8 cellular contexts compared by ENCODE assay signal in genomic region chr10:93074137-93074596, GRCh38. TPM values are rescaled to one million over a fixed set of nuclear protein-coding genes. Genes with fewer than 3 reads are reported as not detected.
DNase-seq lines count a peak whose midpoint lies in the region; ATAC-seq lines count a peak whose summit lies in the region.

No MANE protein-coding gene starts in this region.

- DNase-seq in NCI-H1417 (lab: John Stamatoyannopoulos, UW) (peak in 2 of 3 experiments; percentile 74 to 77), NCI-H1417 treated with DMSO at 0.1 percent for 48 hours (lab: John Stamatoyannopoulos, UW) (no peak), NCI-H460 (ENCODE audit: extremely low read depth, low read depth) (peak; percentile 16), retina (peak; percentile 83), substantia nigra (lab: John Stamatoyannopoulos, UW) (no peak), immature natural killer cell (no peak)

- H3K4me1 ChIP-seq in ectodermal cell (ENCODE audit: control insufficient read depth, insufficient read depth, low read length): peaks cover 10% of the 10 kb centered on the region

- peaks cover 0 to 4% (median 0%) of the 10 kb centered on the region in 3 donors for H3K36me3 Mint-ChIP-seq in immature natural killer cell

- H3K36me3 ChIP-seq in ectodermal cell (ENCODE audit: control insufficient read depth, insufficient read depth, low read length): no peaks in the 10 kb centered on the region

- no peak overlapping the region for H3K27ac ChIP-seq in ectodermal cell (ENCODE audit: insufficient read depth, low read depth, low read length, poor library complexity, severe bottlenecking)
- no peak overlapping the region for H3K27ac ChIP-seq in substantia nigra (ENCODE audit: low read depth, low read length, poor library complexity, severe bottlenecking)

- no peak overlapping the region for H3K27ac Mint-ChIP-seq in immature natural killer cell

- no peak for ATAC-seq in HG02571 (IDR thresholded peaks at IDR 0.05; ENCODE audit: unreplicated experiment)

- H3K4me1 Mint-ChIP-seq in immature natural killer cell: peaks cover 5 to 7% of the 10 kb centered on the region in 2 donors

- peaks cover 83% of the 10 kb centered on the region for H3K27me3 ChIP-seq in ectodermal cell (ENCODE audit: control insufficient read depth, insufficient read depth, low read length, poor library complexity, severe bottlenecking)

- H3K4me3 ChIP-seq in ectodermal cell (ENCODE audit: insufficient read depth, low read depth, low read length): peak overlapping the region; percentile 56

- peak overlapping the region in 1 of 5 donors; percentile 55 for H3K4me3 Mint-ChIP-seq in immature natural killer cell

- WGBS in ectodermal cell, 2 experiments: 1% methylated on average over 41 of the region's 41 CpGs

- no peaks in the 10 kb centered on the region for H3K9me3 ChIP-seq in ectodermal cell (ENCODE audit: control insufficient read depth, low read length)

- no peaks in the 10 kb centered on the region for H3K9me3 Mint-ChIP-seq in immature natural killer cell

- peaks cover 10 to 16% (median 12%) of the 10 kb centered on the region in 3 donors for H3K27me3 Mint-ChIP-seq in immature natural killer cell (ENCODE audit: low read depth in 3 of 3)

RNA-seq across cellular contexts. Expression of gene CYP26A1, which starts 0.5 kb away (rescaled TPM):
- not detected in 2 replicates for total RNA-seq in NCI-H460 (2014; rRNA removed; shearing (Covaris generic))
- 0.08 TPM in 1 of 2 replicates, not detected in the other for polyA plus RNA-seq in NCI-H460 (2014; cell fraction: nucleus; rRNA removed)
- polyA plus RNA-seq in ectodermal cell (2013, experiment 1 of 4): 60.5 TPM
- 28.7 TPM for polyA plus RNA-seq in ectodermal cell (2013, experiment 2 of 4)
- 38.5 TPM for polyA plus RNA-seq in ectodermal cell (2013, experiment 3 of 4)
- polyA plus RNA-seq in ectodermal cell (2013, experiment 4 of 4): 34.6 TPM
- not detected for polyA plus RNA-seq in immature natural killer cell

RNA-seq across cellular contexts. Expression of gene CYP26C1, which starts 13.6 kb away (rescaled TPM):
- total RNA-seq in NCI-H460 (2014; rRNA removed; shearing (Covaris generic)): 0.10 and 0.23 TPM in 2 replicates
- not detected in 2 replicates for polyA plus RNA-seq in NCI-H460 (2014; cell fraction: nucleus; rRNA removed)
- polyA plus RNA-seq in ectodermal cell (2013, experiment 1 of 4): 76.8 TPM
- 47.8 TPM for polyA plus RNA-seq in ectodermal cell (2013, experiment 2 of 4)
- polyA plus RNA-seq in ectodermal cell (2013, experiment 3 of 4): 56.7 TPM
- 56.4 TPM for polyA plus RNA-seq in ectodermal cell (2013, experiment 4 of 4)
- polyA plus RNA-seq in immature natural killer cell: 1 to 10 TPM in 1 of 3 donors, under 1 TPM in 1, not detected in 1; 0.12 to 1.3 TPM

Comparison
In these comparisons a context has a peak if more than half of its experiments do, and no peak if none do; other contexts are left out.
1. DNase-seq: peak in NCI-H1417 (2 of 3), NCI-H460 (single experiment) and retina (single experiment); none in NCI-H1417 treated with DMSO at 0.1 percent for 48 hours (single experiment), substantia nigra (0 of 49) and immature natural killer cell (0 of 3).